26 cellular contexts compared by ENCODE assay signal in the genomic region with DNA sequence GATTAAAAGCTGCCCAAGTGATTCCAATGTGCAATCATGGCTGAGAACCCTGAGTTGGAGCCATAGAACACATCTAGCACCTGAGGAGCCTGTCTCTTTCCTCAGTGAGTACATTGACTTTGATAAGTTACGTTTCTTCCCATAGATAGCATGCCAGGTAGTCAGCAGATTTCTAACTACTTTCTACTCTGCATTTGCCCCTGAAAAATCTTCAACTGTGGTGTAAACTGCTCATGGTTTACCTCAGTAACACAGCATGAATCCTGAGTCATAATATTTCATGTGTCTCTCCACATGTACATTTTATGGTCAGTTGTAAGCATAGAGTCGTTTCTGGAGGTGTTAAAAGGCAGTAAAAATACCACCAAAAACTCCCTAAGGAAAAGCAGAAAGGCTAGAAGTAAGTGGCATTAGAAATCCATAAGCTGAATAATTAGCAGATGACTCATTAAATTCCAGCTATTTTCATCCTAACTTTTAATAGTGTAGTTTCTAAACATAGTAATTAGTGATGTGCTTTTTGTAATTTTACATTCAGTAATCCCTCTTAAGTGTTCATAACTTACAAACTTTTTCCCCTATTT.
"Had no signal": no experiment of that assay in that cellular context is flagged by ENCODE, and none has a peak within 500 bp of the region (broad histone marks: within the 10 kb centered on the region; RNA-seq: fewer than 3 reads in every experiment).

No MANE protein-coding gene starts in this region.

- H3K27me3 ChIP-seq: sigmoid colon, vagina had no signal

- H3K27ac Mint-ChIP-seq: activated CD8-positive, alpha-beta T cell treated with anti-CD3 and anti-CD28 coated beads, Interleukin-2, amount 10 ng/mL, durations not matched to agents 7 days and 5 days; activated naive CD4-positive, alpha-beta T cell treated with anti-CD3 and anti-CD28 coated beads, Interleukin-2, amount 50 U/mL, for 72 hours; naive thymus-derived CD4-positive, alpha-beta T cell; T-helper 2 cell treated with Interferon-gamma antibody and Interleukin-4, amounts not matched to agents 5 μg/mL and 100 μg/mL, for 36 hours; type B pancreatic cell had no signal

- H3K9me3 ChIP-seq: breast epithelium, vagina had no signal

- H3K4me3 Mint-ChIP-seq: activated CD8-positive, alpha-beta T cell treated with anti-CD3 and anti-CD28 coated beads, Interleukin-2, amount 10 ng/mL, durations not matched to agents 7 days and 5 days; central memory CD8-positive, alpha-beta T cell; naive thymus-derived CD4-positive, alpha-beta T cell; neural crest cell; T-helper 2 cell treated with Interferon-gamma antibody and Interleukin-4, amounts not matched to agents 5 μg/mL and 100 μg/mL, for 36 hours; type B pancreatic cell had no signal

- H3K9me3 Mint-ChIP-seq: T-helper 2 cell treated with Interferon-gamma antibody and Interleukin-4, amounts not matched to agents 5 μg/mL and 100 μg/mL, for 36 hours had no signal

- H3K27ac ChIP-seq: breast epithelium, coronary artery, foreskin keratinocyte, sigmoid colon, spleen, thoracic aorta, vagina, WERI-Rb-1 had no signal

- H3K36me3 ChIP-seq: breast epithelium, sigmoid colon, spleen, thoracic aorta, vagina had no signal

- H3K4me1 ChIP-seq: foreskin keratinocyte had no signal

- ATAC-seq: activated CD8-positive, alpha-beta T cell treated with anti-CD3 and anti-CD28 coated beads, Interleukin-2, amount 10 ng/mL, durations not matched to agents 7 days and 5 days; activated naive CD4-positive, alpha-beta T cell treated with anti-CD3 and anti-CD28 coated beads, Interleukin-2, amount 50 U/mL, for 72 hours; foreskin keratinocyte; left colon; naive thymus-derived CD4-positive, alpha-beta T cell had no signal

- H3K4me3 ChIP-seq: breast epithelium, coronary artery, sigmoid colon, spleen, thoracic aorta, vagina had no signal

- DNase-seq: activated CD4-positive, alpha-beta T cell treated with anti-CD3 and anti-CD28 coated beads, Interleukin-2, amount 50 U/mL, for 1 hour; activated CD4-positive, CD25-positive, alpha-beta regulatory T cell treated with anti-CD3 and anti-CD28 coated beads, Interleukin-2, amount 50 U/mL, for 72 hours; activated CD8-positive, alpha-beta T cell treated with anti-CD3 and anti-CD28 coated beads, Interleukin-2, amount 10 ng/mL, durations not matched to agents 7 days and 5 days; left colon; mesendoderm; naive thymus-derived CD4-positive, alpha-beta T cell; occipital lobe; posterior cingulate gyrus; sigmoid colon; spleen; stimulated activated CD4-positive, alpha-beta T cell treated with anti-CD3 and anti-CD28 coated beads, Interleukin-4, amount 100 ng/mL, for 1 hour; stimulated activated naive CD4-positive, alpha-beta T cell; WERI-Rb-1 had no signal

- H3K36me3 Mint-ChIP-seq: type B pancreatic cell had no signal

- FAIRE-seq: astrocyte, keratinocyte, TTC549 had no signal
